8 cellular contexts compared by ENCODE assay signal in genomic region chr6:42450314-42451145, GRCh38. TPM values are rescaled to one million over a fixed set of nuclear protein-coding genes. Genes with fewer than 3 reads are reported as not detected.
DNase-seq lines count a peak whose midpoint lies in the region; ATAC-seq, FAIRE-seq and TF ChIP-seq lines count a peak whose summit lies in the region.

No MANE protein-coding gene starts in this region.

- H3K27ac ChIP-seq in ascending aorta: peak overlapping the region; percentile 15 to 52

- H3K9me3 ChIP-seq in ascending aorta: no peaks in the 10 kb centered on the region

- intact Hi-C loops in ascending aorta (cut with DNase I): loop anchor here (5.0 kb wide), 2 partner anchors 97 to 722 kb away; partner anchors contain the start of gene SRF
- intact Hi-C loops in left colon (cut with DNase I, micrococcal nuclease): no loop called here

- peak overlapping the region; percentile 87 for H3K4me3 ChIP-seq in GM12864 (ENCODE audit: low read depth, low read length)
- H3K4me3 ChIP-seq in ascending aorta: peak overlapping the region; percentile 89 to 98

- no peaks in the 10 kb centered on the region for H3K27me3 ChIP-seq in ascending aorta

- FAIRE-seq in frontal cortex (lab: Jason Lieb, UNC): no peak

- DNase-seq in GM12864 (ENCODE audit: low read depth): no peak
- peak; percentile 46 for DNase-seq in NCI-H526 treated with DMSO at 0.1 percent for 48 hours (lab: John Stamatoyannopoulos, UW)
- no peak for DNase-seq in ascending aorta (ENCODE audit: low spot score in 2 of 2)
- peak; percentile 18 to 30 for DNase-seq in left colon
- peak; percentile 57 for DNase-seq in stimulated activated naive CD8-positive, alpha-beta T cell treated with anti-CD3 and anti-CD28 coated beads, Interleukin-15, Interleukin-2, amounts not matched to agents 100 U/mL and 50 U/mL, for 24 hours
- DNase-seq in frontal cortex (ENCODE audit: low spot score in 2 of 2): no peak
- no peak for DNase-seq in NCI-H2227 (lab: John Stamatoyannopoulos, UW; ENCODE audit: unreplicated experiment)

- no peak for TF ChIP-seq CTCF in GM12864 (IDR thresholded peaks at IDR 0.05; ENCODE audit: low read depth, low read length, missing control alignments)
- no peak for TF ChIP-seq CTCF in ascending aorta (IDR thresholded peaks at IDR 0.05)

- H3K4me1 ChIP-seq in ascending aorta: peaks cover 0 to 3% of the 10 kb centered on the region in 2 donors

- H3K36me3 ChIP-seq in ascending aorta: no peaks in the 10 kb centered on the region

- ATAC-seq in left colon (no peak), HG03139 (IDR thresholded peaks at IDR 0.05; ENCODE audit: unreplicated experiment) (no peak)
- peak; percentile 40 for ATAC-seq in stimulated activated naive CD8-positive, alpha-beta T cell treated with anti-CD3 and anti-CD28 coated beads, Interleukin-15, Interleukin-2, amounts not matched to agents 100 U/mL and 50 U/mL, for 24 hours

RNA-seq across cellular contexts. Expression of gene TRERF1, which starts 1.2 kb away (rescaled TPM):
- 34.1 TPM for total RNA-seq in ascending aorta
- total RNA-seq in left colon: 1 to 10 TPM; 2.3 to 4.0 TPM
- total RNA-seq in frontal cortex: 2.9 TPM

Comparison
In these comparisons a context has a peak if more than half of its experiments do, and no peak if none do; other contexts are left out.
1. DNase-seq: peak in NCI-H526 treated with DMSO at 0.1 percent for 48 hours (single experiment), left colon (2 of 2) and stimulated activated naive CD8-positive, alpha-beta T cell treated with anti-CD3 and anti-CD28 coated beads, Interleukin-15, Interleukin-2, amounts not matched to agents 100 U/mL and 50 U/mL, for 24 hours (single experiment); none in GM12864 (single experiment), ascending aorta (0 of 2), frontal cortex (0 of 2) and NCI-H2227 (single experiment).